ENCODE assay signal across 14 cellular contexts in the genomic region with DNA sequence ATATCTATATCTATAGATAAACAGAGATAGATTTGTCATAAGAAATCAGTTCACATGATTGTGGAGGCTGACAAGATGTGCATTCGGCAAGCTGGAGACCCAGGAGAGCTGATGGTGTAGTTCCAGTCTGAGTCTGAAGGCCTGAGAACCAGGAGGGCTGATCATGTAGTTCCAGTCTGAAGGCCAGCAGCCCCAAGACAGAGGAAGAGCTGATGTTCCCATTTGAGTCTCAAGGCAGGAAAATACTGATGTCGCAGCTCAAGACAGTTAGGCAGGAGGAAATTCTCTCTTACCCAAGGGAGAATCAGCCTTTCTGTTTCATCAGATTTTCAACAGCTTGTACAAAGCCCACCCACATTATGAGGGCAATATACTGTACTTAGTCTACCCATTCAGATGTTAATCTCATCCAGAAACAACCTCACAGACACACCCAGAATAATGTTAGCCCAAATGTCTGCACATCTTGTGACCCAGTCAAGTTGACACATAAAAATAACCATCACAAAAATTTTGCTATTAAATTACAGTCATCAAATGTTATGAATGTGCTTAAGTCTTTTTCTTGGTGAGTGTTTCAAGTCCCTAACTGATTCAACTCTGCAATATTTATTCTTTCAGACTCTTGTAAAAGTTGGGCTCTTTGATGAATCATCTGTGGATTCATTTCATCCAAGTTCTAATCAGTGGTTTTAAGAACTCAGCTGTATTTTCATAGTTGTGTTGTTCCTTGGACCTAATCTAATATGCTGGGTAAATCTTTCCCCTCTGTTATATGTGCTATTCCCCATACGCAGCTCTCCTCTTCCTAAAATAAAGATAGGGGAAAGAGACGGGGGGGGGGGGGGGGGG. TPM values are rescaled to one million over a fixed set of nuclear protein-coding genes. Genes with fewer than 3 reads are reported as not detected.
DNase-seq lines count a peak whose midpoint lies in the region; ATAC-seq and TF ChIP-seq lines count a peak whose summit lies in the region.
"Had no signal": no experiment of that assay in that cellular context is flagged by ENCODE, and none has a peak within 500 bp of the region (broad histone marks: within the 10 kb centered on the region; RNA-seq: fewer than 3 reads in every experiment).

No MANE protein-coding gene starts in this region.

- H3K4me1 ChIP-seq in OCI-LY3 (ENCODE audit: low read length) (peaks cover 66% of the 10 kb centered on the region), gastrocnemius medialis (peaks cover 0 to 3% of the 10 kb centered on the region in 2 donors)
- H3K4me1 ChIP-seq: pancreas, suprapubic skin had no signal

- H4K20me1 ChIP-seq in OCI-LY3 (ENCODE audit: insufficient read depth, low read length) = no peaks in the 10 kb centered on the region

- TF ChIP-seq POLR2A in gastrocnemius medialis (IDR thresholded peaks at IDR 0.05) = no peak

- in situ Hi-C loops in gastrocnemius medialis (cut with MboI; ENCODE audit: low sequenced_read_pairs in 4 of 4) = no loop called here

- peak overlapping the region; percentile 43; the same call in 1 of the 2 replicates for H3K9ac ChIP-seq in OCI-LY3 (ENCODE audit: low read length)

- 0 out of 2 replicates have a peak overlapping the region, but pooled peaks have one; percentile 15 for H2AFZ ChIP-seq in OCI-LY3 (ENCODE audit: low read depth, low read length)

- peak overlapping the region; percentile 42 for H3K4me3 Mint-ChIP-seq in activated T-cell treated with anti-CD3 and anti-CD28 coated beads, Interleukin-2, amount 50 U/mL, for 4 hours
- H3K4me3 Mint-ChIP-seq in stimulated activated naive CD8-positive, alpha-beta T cell treated with anti-CD3 and anti-CD28 coated beads, Interleukin-15, amount 100 ng/mL, for 72 hours = no peak overlapping the region
- H3K4me3 Mint-ChIP-seq: GM23338 had no signal

- intact Hi-C loops in gastrocnemius medialis (cut with DNase I; ENCODE audit: low total_unique reads) = no loop called here

- peak overlapping the region in 1 of 2 donors; percentile 63 for H3K27ac Mint-ChIP-seq in stimulated activated naive CD8-positive, alpha-beta T cell treated with anti-CD3 and anti-CD28 coated beads, Interleukin-15, amount 100 ng/mL, for 72 hours
- H3K27ac Mint-ChIP-seq: GM23338 had no signal

- no peak for DNase-seq in activated T-cell treated with anti-CD3 and anti-CD28 coated beads, Interleukin-2, amount 50 U/mL, for 4 hours
- DNase-seq in activated T-cell treated with anti-CD3 and anti-CD28 coated beads for 4 hours (no peak), fibroblast of gingiva (ENCODE audit: low read depth) (peak; percentile 52), gastrocnemius medialis (no peak)
- DNase-seq in stimulated activated naive CD8-positive, alpha-beta T cell treated with anti-CD3 and anti-CD28 coated beads, Interleukin-15, amount 100 ng/mL, for 72 hours = no peak
- DNase-seq in stimulated activated CD8-positive, alpha-beta memory T cell treated with anti-CD3 and anti-CD28 coated beads, Interleukin-4, amount 100 ng/mL, for 48 hours = no peak
- DNase-seq: pancreas; stimulated activated CD4-positive, alpha-beta T cell treated with anti-CD3 and anti-CD28 coated beads, Interleukin-4, amount 100 ng/mL, for 1 hour had no signal

- H3K4me3 ChIP-seq in OCI-LY3 (ENCODE audit: low read length) (peak overlapping the region; percentile 25), gastrocnemius medialis (no peak overlapping the region)
- H3K4me3 ChIP-seq: GM23338, lung, pancreas, suprapubic skin had no signal

- no peaks in the 10 kb centered on the region for H3K9me3 Mint-ChIP-seq in activated T-cell treated with anti-CD3 and anti-CD28 coated beads, Interleukin-2, amount 50 U/mL, for 4 hours
- no peaks in the 10 kb centered on the region for H3K9me3 Mint-ChIP-seq in stimulated activated naive CD8-positive, alpha-beta T cell treated with anti-CD3 and anti-CD28 coated beads, Interleukin-15, amount 100 ng/mL, for 72 hours
- H3K9me3 Mint-ChIP-seq: GM23338 had no signal

- TF ChIP-seq CTCF in OCI-LY3 (IDR thresholded peaks at IDR 0.05; ENCODE audit: low read depth, low read length) (no peak), gastrocnemius medialis (IDR thresholded peaks at IDR 0.05 in 4 of 5, conservative IDR thresholded peaks at IDR 0.05 in 1 of 5) (no peak)

- H3K27me3 ChIP-seq in OCI-LY3 (ENCODE audit: low read depth, low read length) = no peaks in the 10 kb centered on the region
- no peaks in the 10 kb centered on the region for H3K27me3 ChIP-seq in gastrocnemius medialis
- H3K27me3 ChIP-seq: pancreas, suprapubic skin had no signal

- H3K4me1 Mint-ChIP-seq in activated T-cell treated with anti-CD3 and anti-CD28 coated beads, Interleukin-2, amount 50 U/mL, for 4 hours (ENCODE audit: low read depth) = peaks cover 11% of the 10 kb centered on the region
- H3K4me1 Mint-ChIP-seq in stimulated activated naive CD8-positive, alpha-beta T cell treated with anti-CD3 and anti-CD28 coated beads, Interleukin-15, amount 100 ng/mL, for 72 hours = peaks cover 28% of the 10 kb centered on the region
- H3K4me1 Mint-ChIP-seq: GM23338 had no signal

- H3K27me3 Mint-ChIP-seq in activated T-cell treated with anti-CD3 and anti-CD28 coated beads, Interleukin-2, amount 50 U/mL, for 4 hours (ENCODE audit: low read depth) = peaks cover 6% of the 10 kb centered on the region
- H3K27me3 Mint-ChIP-seq in stimulated activated naive CD8-positive, alpha-beta T cell treated with anti-CD3 and anti-CD28 coated beads, Interleukin-15, amount 100 ng/mL, for 72 hours = peaks cover 8% of the 10 kb centered on the region

- H3K36me3 Mint-ChIP-seq in activated T-cell treated with anti-CD3 and anti-CD28 coated beads, Interleukin-2, amount 50 U/mL, for 4 hours (ENCODE audit: insufficient read depth) = no peaks in the 10 kb centered on the region

- peak; percentile 66 to 73 for ATAC-seq in activated T-cell treated with anti-CD3 and anti-CD28 coated beads, Interleukin-2, amount 50 U/mL, for 4 hours
- peak; percentile 74 for ATAC-seq in stimulated activated naive CD8-positive, alpha-beta T cell treated with anti-CD3 and anti-CD28 coated beads, Interleukin-15, amount 100 ng/mL, for 72 hours
- ATAC-seq in gastrocnemius medialis = no peak
- no peak for ATAC-seq in GM19397 (IDR thresholded peaks at IDR 0.05; ENCODE audit: unreplicated experiment)
- ATAC-seq: GM23338, Panc1 had no signal

- H3K27ac ChIP-seq in OCI-LY3 (ENCODE audit: low read length) (peak overlapping the region; percentile 87), gastrocnemius medialis (no peak overlapping the region)
- H3K27ac ChIP-seq: pancreas, suprapubic skin had no signal

- no peaks in the 10 kb centered on the region for H3K36me3 ChIP-seq in OCI-LY3 (replicated peaks; ENCODE audit: low read depth, low read length)
- no peaks in the 10 kb centered on the region for H3K36me3 ChIP-seq in gastrocnemius medialis
- H3K36me3 ChIP-seq: pancreas, suprapubic skin had no signal

- no peaks in the 10 kb centered on the region for H3K79me2 ChIP-seq in OCI-LY3 (ENCODE audit: low read length)

- H3K4me2 ChIP-seq in OCI-LY3 (ENCODE audit: low read length) = peak overlapping the region; percentile 67
- H3K4me2 ChIP-seq: GM23338 had no signal

- H3K9me3 ChIP-seq in OCI-LY3 (ENCODE audit: insufficient read depth, low read length) = no peaks in the 10 kb centered on the region
- H3K9me3 ChIP-seq in gastrocnemius medialis = no peaks in the 10 kb centered on the region
- H3K9me3 ChIP-seq: pancreas, suprapubic skin had no signal

RNA-seq across cellular contexts. Expression of a gene that starts 22.7 kb away (rescaled TPM):
- total RNA-seq in activated T-cell treated with anti-CD3 and anti-CD28 coated beads, Interleukin-2, amount 50 U/mL, for 4 hours = 10 to 100 TPM; 13.5 to 16.4 (median 14.7) TPM
- 1 to 10 TPM; 3.4 to 5.0 (median 3.9) TPM for total RNA-seq in gastrocnemius medialis

Comparison
In these comparisons a context has a peak if more than half of its experiments do, and no peak if none do; other contexts are left out.
1. ATAC-seq: peak in activated T-cell treated with anti-CD3 and anti-CD28 coated beads, Interleukin-2, amount 50 U/mL, for 4 hours (2 of 2) and stimulated activated naive CD8-positive, alpha-beta T cell treated with anti-CD3 and anti-CD28 coated beads, Interleukin-15, amount 100 ng/mL, for 72 hours (single experiment); none in gastrocnemius medialis (0 of 2) and GM19397 (single experiment).